In the genomic region with DNA sequence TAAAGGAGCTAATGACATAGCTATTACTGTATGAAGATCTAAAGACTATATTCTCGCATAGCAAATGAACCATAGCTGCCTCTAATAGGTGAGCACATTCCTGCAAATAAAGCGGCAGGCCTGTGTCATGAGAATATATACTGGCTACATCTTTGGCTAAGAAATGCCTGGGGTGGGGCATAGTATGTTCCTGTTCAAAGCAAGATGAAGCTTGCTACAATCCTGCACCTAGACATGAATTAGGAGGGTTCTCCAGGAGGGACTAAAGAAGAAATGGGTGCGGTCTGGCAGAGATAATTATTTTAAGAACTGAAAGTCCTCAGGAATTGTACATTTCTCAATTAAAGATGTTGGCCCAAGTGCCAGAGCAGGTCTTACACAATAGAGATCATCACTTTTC, we compare ENCODE assay signal across 6 cellular contexts. TPM values are rescaled to one million over a fixed set of nuclear protein-coding genes. Genes with fewer than 3 reads are reported as not detected.
"Had no signal": no experiment of that assay in that cellular context is flagged by ENCODE, and none has a peak within 500 bp of the region (broad histone marks: within the 10 kb centered on the region; RNA-seq: fewer than 3 reads in every experiment).

No MANE protein-coding gene starts in this region.

- H3K27ac ChIP-seq: brain microvascular endothelial cell had no signal

- DNase-seq: activated B cell treated with CpG ODN at 0.5 μM for 24 hours; activated CD8-positive, alpha-beta memory T cell treated with anti-CD3 and anti-CD28 coated beads for 24 hours; activated gamma-delta T cell; cerebellar nuclear complex had no signal

- H3K27me3 ChIP-seq: brain microvascular endothelial cell had no signal

- H3K4me3 ChIP-seq: K562 had no signal

- H3K36me3 ChIP-seq: brain microvascular endothelial cell had no signal

RNA-seq across cellular contexts. Expression of a gene that starts 46.8 kb away (rescaled TPM):
- polyA plus RNA-seq: K562 had no signal
